ENCODE assay signal across 10 cellular contexts in the genomic region with DNA sequence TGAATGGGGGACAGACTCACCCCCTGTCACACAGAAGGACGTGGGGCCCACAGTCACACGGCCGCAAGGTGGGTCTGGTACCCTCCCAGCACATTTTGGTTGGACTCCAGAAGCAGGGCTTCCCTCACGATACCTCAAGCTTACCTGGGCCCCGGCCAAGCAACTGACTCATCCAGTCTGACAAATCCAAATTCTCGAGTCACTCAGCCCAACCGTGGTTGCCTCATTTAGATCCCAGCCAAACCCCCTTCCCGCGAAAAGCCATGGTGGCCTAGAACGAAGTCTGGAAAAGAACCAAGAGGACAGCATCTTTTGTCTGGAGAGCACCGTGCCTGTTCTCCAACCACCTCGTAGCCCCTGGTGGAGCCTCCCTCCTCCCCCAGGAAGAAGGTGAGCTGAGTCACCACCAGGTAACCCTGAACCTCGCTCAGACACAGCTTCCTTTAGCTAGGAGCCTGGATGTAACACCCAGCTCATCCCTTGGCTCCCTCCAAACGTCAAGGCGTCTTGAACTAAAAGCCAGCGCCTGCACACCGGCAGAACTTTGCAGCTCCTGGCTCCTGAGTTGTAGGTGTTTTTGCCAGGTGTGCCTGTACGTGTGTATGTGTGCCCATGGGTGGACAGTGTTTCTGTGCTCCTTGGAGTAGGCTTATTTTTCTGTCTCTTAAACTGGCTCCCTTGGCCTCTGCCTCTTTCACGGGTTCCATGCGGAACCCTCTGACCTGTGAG.
DNase-seq lines count a peak whose midpoint lies in the region; ATAC-seq and TF ChIP-seq lines count a peak whose summit lies in the region.
"Had no signal": no experiment of that assay in that cellular context is flagged by ENCODE, and none has a peak within 500 bp of the region (broad histone marks: within the 10 kb centered on the region; RNA-seq: fewer than 3 reads in every experiment).

No MANE protein-coding gene starts in this region.

- no peak overlapping the region for H3K4me2 ChIP-seq in H9 (ENCODE audit: insufficient read depth, insufficient read length, low read length)

- H2BK12ac ChIP-seq in H9 (ENCODE audit: insufficient read length, low read depth, low read length) = no peak overlapping the region

- H2BK120ac ChIP-seq in H9 (ENCODE audit: low read depth, low read length, poor library complexity, severe bottlenecking) = no peak overlapping the region

- no peak overlapping the region for H3K4me3 Mint-ChIP-seq in H9
- H3K4me3 Mint-ChIP-seq in T-helper 17 cell = peak overlapping the region; percentile 79
- H3K4me3 Mint-ChIP-seq: activated naive CD8-positive, alpha-beta T cell had no signal

- H4K8ac ChIP-seq in H9 (replicated peaks; ENCODE audit: insufficient read length, low read depth, low read length) = no peak overlapping the region

- no peak overlapping the region for H3K56ac ChIP-seq in H9 (ENCODE audit: insufficient read length, low read depth, low read length)

- H3K14ac ChIP-seq in H9 (ENCODE audit: insufficient read depth, low read length) = no peak overlapping the region

- no peak for TF ChIP-seq CTCF in H9 (conservative IDR thresholded peaks at IDR 0.05)

- no CpG with 5 or more reads among the region's 20 CpGs for WGBS in H9 (ENCODE audit: extremely low coverage, insufficient read length, low lambda C conversion rate)

- no peak overlapping the region for H3T11ph ChIP-seq in H9 (ENCODE audit: low read length)

- H2AK5ac ChIP-seq in H9 (ENCODE audit: insufficient read length, low read length) = no peak overlapping the region

- peaks cover 6 to 13% (median 12%) of the 10 kb centered on the region in 3 experiments for H3K36me3 Mint-ChIP-seq in H9 (ENCODE audit: insufficient read depth in 1 of 3, low read depth in 3 of 3)
- no peaks in the 10 kb centered on the region for H3K36me3 Mint-ChIP-seq in T-helper 17 cell (ENCODE audit: low read depth)

- H3K9me3 Mint-ChIP-seq in H9 = peaks cover 0 to 3% of the 10 kb centered on the region in 2 experiments; a peak in 2 of 5 replicates

- H3K4ac ChIP-seq in H9 (ENCODE audit: low read depth, low read length) = no peak overlapping the region

- no peaks in the 10 kb centered on the region for H3K23me2 ChIP-seq in H9 (ENCODE audit: insufficient read length, low read depth, low read length, poor library complexity, severe bottlenecking)

- peaks cover 13% of the 10 kb centered on the region for H3K79me1 ChIP-seq in H9 (ENCODE audit: insufficient read depth, low read depth, low read length, poor library complexity, severe bottlenecking)

- H2AFZ ChIP-seq in H9 (ENCODE audit: low read length) = no peak overlapping the region

- no peak overlapping the region for H3K4me3 ChIP-seq in skin epidermis

- DNase-seq in H9 = no peak
- no peak for DNase-seq in T-helper 17 cell
- peak; percentile 54 for DNase-seq in fibroblast of peridontal ligament (ENCODE audit: extremely low read depth)
- no peak for DNase-seq in mucosa of gallbladder (ENCODE audit: low spot score)
- DNase-seq: OCI-M1 had no signal

- no peak overlapping the region for H2BK5ac ChIP-seq in H9 (ENCODE audit: insufficient read length, low read length)

- no peaks in the 10 kb centered on the region for H3K27me3 ChIP-seq in H9 (ENCODE audit: insufficient read depth, low read length)

- no peak overlapping the region for H3K23ac ChIP-seq in H9 (ENCODE audit: insufficient read length, low read depth, low read length)

- H3K9me3 ChIP-seq in H9 (ENCODE audit: control insufficient read depth, low read depth, low read length) (no peaks in the 10 kb centered on the region), T-helper 17 cell (ENCODE audit: control insufficient read depth, low read length, poor library complexity, severe bottlenecking) (no peaks in the 10 kb centered on the region)

- ATAC-seq in T-helper 17 cell (no peak), HG02973 (IDR thresholded peaks at IDR 0.05; ENCODE audit: unreplicated experiment) (no peak), HG02763 (IDR thresholded peaks at IDR 0.05; ENCODE audit: unreplicated experiment) (no peak), GM19455 (IDR thresholded peaks at IDR 0.05; ENCODE audit: unreplicated experiment) (no peak)

- no peak overlapping the region for H3K27ac ChIP-seq in H9 (ENCODE audit: insufficient read length, low read depth, low read length)
- H3K27ac ChIP-seq in skin epidermis = peak overlapping the region in 20 of 21 experiments; percentile 26 to 90 (median 72)

- H4K91ac ChIP-seq in H9 (ENCODE audit: insufficient read length, low read depth, low read length) = no peak overlapping the region

- H3K4me1 Mint-ChIP-seq in H9 (peaks cover 16 to 25% of the 10 kb centered on the region in 2 experiments), T-helper 17 cell (peaks cover 50% of the 10 kb centered on the region)

- H2BK20ac ChIP-seq in H9 (ENCODE audit: low read depth, low read length, poor library complexity, severe bottlenecking) = no peak overlapping the region

- H3K79me2 ChIP-seq in H9 (ENCODE audit: insufficient read depth, low read length) = peaks cover 6% of the 10 kb centered on the region; the same call in 1 of the 2 replicates

- no peak overlapping the region for H4K5ac ChIP-seq in H9 (ENCODE audit: insufficient read length, low read depth, low read length)

- H3K27me3 Mint-ChIP-seq in H9 (ENCODE audit: low read depth) (no peaks in the 10 kb centered on the region), T-helper 17 cell (no peaks in the 10 kb centered on the region)
- H3K27me3 Mint-ChIP-seq: activated naive CD8-positive, alpha-beta T cell had no signal

- no peaks in the 10 kb centered on the region for H4K20me1 ChIP-seq in H9 (ENCODE audit: control insufficient read depth, insufficient read depth, insufficient read length)

- H3K18ac ChIP-seq in H9 (ENCODE audit: insufficient read length, low read depth, low read length) = no peak overlapping the region

- H3K4me1 ChIP-seq in H9 (ENCODE audit: insufficient read depth, low read length) = no peaks in the 10 kb centered on the region

- H2BK15ac ChIP-seq in H9 (ENCODE audit: low read depth, low read length) = no peak overlapping the region

- no peak overlapping the region for H3K9ac ChIP-seq in H9 (ENCODE audit: extremely low read depth, insufficient read length, low read length)

- peak overlapping the region in 2 of 3 experiments; percentile 8 to 32; a peak in 2 of 7 replicates for H3K27ac Mint-ChIP-seq in H9
- H3K27ac Mint-ChIP-seq in T-helper 17 cell = peak overlapping the region; percentile 99
- H3K27ac Mint-ChIP-seq: activated naive CD8-positive, alpha-beta T cell had no signal
